8 cellular contexts compared by ENCODE assay signal in genomic region chr7:116249969-116250553, GRCh38. TPM values are rescaled to one million over a fixed set of nuclear protein-coding genes. Genes with fewer than 3 reads are reported as not detected.
A peak's percentile ranks its signal among the peaks of the same experiment; 100 is the strongest.
DNase-seq lines count a peak whose midpoint lies in the region; ATAC-seq, FAIRE-seq and TF ChIP-seq lines count a peak whose summit lies in the region.

No MANE protein-coding gene starts in this region.

- no peak overlapping the region for H3K9ac ChIP-seq in astrocyte (ENCODE audit: low read length)

- no peak overlapping the region for H3K4me3 Mint-ChIP-seq in astrocyte (ENCODE audit: unreplicated experiment)
- H3K4me3 Mint-ChIP-seq in activated CD4-positive, alpha-beta T cell treated with anti-CD3 and anti-CD28 coated beads, Interleukin-2, amount 10 ng/mL, durations not matched to agents 24 days and 14 days, result no peak overlapping the region

- H3K4me3 ChIP-seq in A549, result no peak overlapping the region
- no peak overlapping the region for H3K4me3 ChIP-seq in GM12865 (ENCODE audit: low read depth, low read length)
- H3K4me3 ChIP-seq in astrocyte (ENCODE audit: insufficient read depth, low read depth, low read length), result no peak overlapping the region

- peaks cover 44% of the 10 kb centered on the region for H3K36me3 Mint-ChIP-seq in astrocyte (ENCODE audit: low read depth, unreplicated experiment)
- H3K36me3 Mint-ChIP-seq in activated CD4-positive, alpha-beta T cell treated with anti-CD3 and anti-CD28 coated beads, Interleukin-2, amount 10 ng/mL, durations not matched to agents 24 days and 14 days (ENCODE audit: low read depth), result peaks cover 54% of the 10 kb centered on the region

- H3K27me3 ChIP-seq in astrocyte (ENCODE audit: insufficient read depth, low read length), result no peaks in the 10 kb centered on the region

- H3K4me1 Mint-ChIP-seq in astrocyte (ENCODE audit: low read depth, unreplicated experiment), result no peaks in the 10 kb centered on the region
- H3K4me1 Mint-ChIP-seq in activated CD4-positive, alpha-beta T cell treated with anti-CD3 and anti-CD28 coated beads, Interleukin-2, amount 10 ng/mL, durations not matched to agents 24 days and 14 days, result peaks cover 14% of the 10 kb centered on the region

- peaks cover 38% of the 10 kb centered on the region for H3K79me2 ChIP-seq in astrocyte (ENCODE audit: insufficient read depth, low read length)

- 70% methylated on average over 3 of the region's 3 CpGs for WGBS in A549 (ENCODE audit: missing lambda C conversion rate)

- peaks cover 12% of the 10 kb centered on the region for H3K9me3 Mint-ChIP-seq in astrocyte (ENCODE audit: unreplicated experiment)
- peaks cover 6% of the 10 kb centered on the region for H3K9me3 Mint-ChIP-seq in activated CD4-positive, alpha-beta T cell treated with anti-CD3 and anti-CD28 coated beads, Interleukin-2, amount 10 ng/mL, durations not matched to agents 24 days and 14 days

- ATAC-seq in A549, result peak; percentile 96 to 97

- intact Hi-C loops in activated CD4-positive, alpha-beta T cell treated with anti-CD3 and anti-CD28 coated beads, Interleukin-2, amount 10 ng/mL, durations not matched to agents 24 days and 14 days (cut with micrococcal nuclease), result loop anchor here (10.0 kb wide), 1 partner anchor 425 kb away; the partner anchor contains the start of gene MET

- H4K20me1 ChIP-seq in astrocyte (ENCODE audit: insufficient read depth, low read length), result peaks cover 33% of the 10 kb centered on the region

- FAIRE-seq in A549 (lab: Jason Lieb, UNC), result peak; percentile 32
- no peak for FAIRE-seq in astrocyte (lab: Jason Lieb, UNC)

- POLR2A ChIA-PET in A549 (lab: Yijun Ruan, JAX), result no interaction called here

- H3K36me3 ChIP-seq in astrocyte (ENCODE audit: insufficient read depth, low read length), result peaks cover 53% of the 10 kb centered on the region

- CTCF ChIA-PET in A549 (lab: Yijun Ruan, JAX), result interaction anchor here (0.8 to 3.6 kb wide), 19 partner anchors 11 to 560 kb away, joined by 3 to 23 read pairs (median 5); partner anchors contain the start of gene TES

- no peak overlapping the region for H2AFZ ChIP-seq in astrocyte (ENCODE audit: low read depth, low read length)

- H3K9me3 ChIP-seq in A549 (peaks cover 2% of the 10 kb centered on the region; the same call in 2 of the 3 replicates), astrocyte (ENCODE audit: insufficient read depth, low read depth, low read length) (no peaks in the 10 kb centered on the region)

- peak; percentile 45 to 78 for DNase-seq in A549 (ENCODE audit: low read depth in 1 of 2, low spot score in 1 of 2)
- DNase-seq in GM12865 (ENCODE audit: low read depth), result peak; percentile 48
- peak; percentile 20 for DNase-seq in HuH-7 (ENCODE audit: low spot score)
- DNase-seq in astrocyte (ENCODE audit: low read depth), result peak; percentile 42
- DNase-seq in lung microvascular endothelial cell (ENCODE audit: low read depth in 2 of 2), result peak; percentile 61 to 69
- no peak for DNase-seq in middle frontal gyrus (ENCODE audit: extremely low spot score, low spot score)
- DNase-seq in activated CD4-positive, alpha-beta T cell treated with anti-CD3 and anti-CD28 coated beads, Interleukin-2, amount 10 ng/mL, durations not matched to agents 24 days and 14 days, result no peak
- DNase-seq in NCI-H2171 (lab: John Stamatoyannopoulos, UW), result no peak

- H3K4me2 ChIP-seq in A549, result no peak overlapping the region
- H3K4me2 ChIP-seq in astrocyte (ENCODE audit: low read length), result no peak overlapping the region

- H3K27ac Mint-ChIP-seq in astrocyte (ENCODE audit: unreplicated experiment), result no peak overlapping the region
- H3K27ac Mint-ChIP-seq in activated CD4-positive, alpha-beta T cell treated with anti-CD3 and anti-CD28 coated beads, Interleukin-2, amount 10 ng/mL, durations not matched to agents 24 days and 14 days, result no peak overlapping the region

- TF ChIP-seq CTCF in A549 (IDR thresholded peaks at IDR 0.05) (peak; percentile 33), GM12865 (IDR thresholded peaks at IDR 0.05; ENCODE audit: insufficient read depth, low read depth, low read length, missing control alignments) (peak; percentile 33), astrocyte (IDR thresholded peaks at IDR 0.05; ENCODE audit: insufficient read depth, low read depth, low read length) (peak; percentile 54)

- no peak overlapping the region for H3K27ac ChIP-seq in A549
- H3K27ac ChIP-seq in astrocyte (ENCODE audit: low read depth, low read length), result no peak overlapping the region

- no peak for TF ChIP-seq POLR2A in A549 (IDR thresholded peaks at IDR 0.05; ENCODE audit: low read length)

- H3K27me3 Mint-ChIP-seq in astrocyte (ENCODE audit: low read depth, unreplicated experiment), result no peaks in the 10 kb centered on the region
- no peaks in the 10 kb centered on the region for H3K27me3 Mint-ChIP-seq in activated CD4-positive, alpha-beta T cell treated with anti-CD3 and anti-CD28 coated beads, Interleukin-2, amount 10 ng/mL, durations not matched to agents 24 days and 14 days

- no peak for TF ChIP-seq EP300 in A549 (IDR thresholded peaks at IDR 0.05)

- peak; percentile 36 to 55; a peak in 3 of 5 replicates for TF ChIP-seq RAD21 in A549 (conservative IDR thresholded peaks at IDR 0.05 in 1 of 2, IDR thresholded peaks at IDR 0.05 in 1 of 2)

- H3K4me1 ChIP-seq in A549 (peaks cover 7% of the 10 kb centered on the region; the same call in 1 of the 3 replicates), astrocyte (ENCODE audit: insufficient read depth, low read length) (no peaks in the 10 kb centered on the region)

TF ChIP-seq in A549, 52 proteins besides CTCF, POLR2A, EP300 and RAD21:
- TF ChIP-seq SMC3 (IDR thresholded peaks at IDR 0.05), result peak; percentile 42; the same call in 1 of the 3 replicates
- TF ChIP-seq HOXB13 (CRISPR knock-in tag; IDR thresholded peaks at IDR 0.05; ENCODE audit: low read depth), result no peak
- no peak for TF ChIP-seq MYC (IDR thresholded peaks at IDR 0.05; ENCODE audit: borderline replicate concordance, low read length)

RNA-seq across cellular contexts. Expression of gene TES, which starts 39.7 kb away (rescaled TPM):
- polyA plus RNA-seq in A549 (2011; rRNA removed) (127 and 134 TPM in 2 replicates), A549 (2017; fragmentation: RNase III; extraction: RNeasy Plus Mini Kit Qiagen cat#74134 plus additional on column Dnase treatment) (43.0 to 46.6 TPM (median 45.9 TPM) in 3 replicates)
- polyA plus RNA-seq in A549 (2012; cell fraction: cytosol; rRNA removed), result 33.6 and 33.9 TPM in 2 replicates
- polyA plus RNA-seq in A549 (2012; cell fraction: nucleus; rRNA removed), result 45.5 and 65.3 TPM in 2 replicates
- 74.8 and 76.6 TPM in 2 replicates for polyA minus RNA-seq in A549 (2011; rRNA and poly(A)+ RNA removed)
- total RNA-seq in astrocyte (179 and 184 TPM in 2 replicates), lung microvascular endothelial cell (62.7 and 78.0 TPM in 2 replicates)
- 41.2 and 47.1 TPM in 2 replicates for total RNA-seq in activated CD4-positive, alpha-beta T cell treated with anti-CD3 and anti-CD28 coated beads, Interleukin-2, amount 10 ng/mL, durations not matched to agents 24 days and 14 days

Comparison
In these comparisons a context has a peak if more than half of its experiments do, and no peak if none do; other contexts are left out.
1. DNase-seq: peak in A549 (2 of 2), GM12865 (single experiment), HuH-7 (single experiment), astrocyte (single experiment) and lung microvascular endothelial cell (2 of 2); none in middle frontal gyrus (single experiment), activated CD4-positive, alpha-beta T cell treated with anti-CD3 and anti-CD28 coated beads, Interleukin-2, amount 10 ng/mL, durations not matched to agents 24 days and 14 days (single experiment) and NCI-H2171 (single experiment).
2. Peak in every context shown above with its lines, with median percentiles within 50 percentile points of each other: CTCF ChIP-seq.